In genomic region chr5:1768283-1769000, GRCh38 we compare ENCODE assay signal across 29 cellular contexts.
"Had no signal": no experiment of that assay in that cellular context is flagged by ENCODE, and none has a peak within 500 bp of the region (broad histone marks: within the 10 kb centered on the region; RNA-seq: fewer than 3 reads in every experiment).

No MANE protein-coding gene starts in this region.

- H3K27me3 ChIP-seq: ascending aorta, body of pancreas, Peyer's patch had no signal

- H3K4me3 ChIP-seq: ascending aorta, body of pancreas, Peyer's patch had no signal

- H3K36me3 ChIP-seq: ascending aorta, Peyer's patch had no signal

- H3K9me3 ChIP-seq: ascending aorta, body of pancreas, Peyer's patch had no signal

- H3K27ac ChIP-seq: ascending aorta, body of pancreas, Peyer's patch, RWPE1 had no signal

- H3K9me3 Mint-ChIP-seq: activated CD4-positive, alpha-beta memory T cell treated with anti-CD3 and anti-CD28 coated beads for 36 hours; activated CD4-positive, alpha-beta T cell treated with anti-CD3 and anti-CD28 coated beads, Interleukin-2, amount 10 ng/mL, durations not matched to agents 24 days and 14 days; activated naive CD4-positive, alpha-beta T cell treated with anti-CD3 and anti-CD28 coated beads, Interleukin-2, amount 50 U/mL, for 24 hours; activated T-helper 17 cell treated with anti-CD3 and anti-CD28 coated beads, Interleukin-2, amount 50 U/mL, for 72 hours; central memory CD8-positive, alpha-beta T cell; T-helper 1 cell treated with Interleukin-12 subunit alpha and Interleukin-12 subunit beta and Interleukin-4 antibody, amounts not matched to agents 30 μg/mL and 1 μg/mL, for 36 hours; WTC11 had no signal

- ATAC-seq: activated T-helper 17 cell treated with anti-CD3 and anti-CD28 coated beads, Interleukin-2, amount 50 U/mL, for 72 hours; body of pancreas; WTC11 had no signal

- H3K4me1 ChIP-seq: ascending aorta, body of pancreas, Peyer's patch had no signal

- H3K4me1 Mint-ChIP-seq: activated T-helper 17 cell treated with anti-CD3 and anti-CD28 coated beads, Interleukin-2, amount 50 U/mL, for 72 hours; central memory CD8-positive, alpha-beta T cell had no signal

- DNase-seq: activated CD4-positive, alpha-beta memory T cell treated with anti-CD3 and anti-CD28 coated beads for 36 hours; activated CD4-positive, alpha-beta T cell treated with anti-CD3 and anti-CD28 coated beads, Interleukin-2, amount 10 ng/mL, durations not matched to agents 24 days and 14 days; activated CD4-positive, CD25-positive, alpha-beta regulatory T cell treated with anti-CD3 and anti-CD28 coated beads, Interleukin-2, amount 50 U/mL, for 72 hours; activated CD8-positive, alpha-beta memory T cell treated with anti-CD3 and anti-CD28 coated beads for 24 hours; activated T-cell treated with anti-CD3 and anti-CD28 coated beads for 4 hours; activated T-cell treated with anti-CD3 and anti-CD28 coated beads, Interleukin-2, amount 50 U/mL, for 48 hours; body of pancreas; KG1; NCI-H1048; NCI-H1417; NCI-H2029; NCI-H2107; NCI-H2171 treated with DMSO at 0.1 percent for 48 hours; NCI-H345; NCI-H510A; NCI-H69; NK-92 treated with Interleukin-12 subunit alpha and Interleukin-12 subunit beta, amount 100 ng/mL, for 24 hours; Peyer's patch; SHP77 treated with DMSO at 0.1 percent for 48 hours; T-helper 9 cell had no signal

- FAIRE-seq: bronchial epithelial cell had no signal

- H3K36me3 Mint-ChIP-seq: activated CD4-positive, alpha-beta memory T cell treated with anti-CD3 and anti-CD28 coated beads for 36 hours; activated naive CD4-positive, alpha-beta T cell treated with anti-CD3 and anti-CD28 coated beads, Interleukin-2, amount 50 U/mL, for 24 hours; WTC11 had no signal

- H3K27ac Mint-ChIP-seq: activated CD4-positive, alpha-beta memory T cell treated with anti-CD3 and anti-CD28 coated beads for 36 hours; activated CD4-positive, alpha-beta T cell treated with anti-CD3 and anti-CD28 coated beads, Interleukin-2, amount 10 ng/mL, durations not matched to agents 24 days and 14 days; activated naive CD4-positive, alpha-beta T cell treated with anti-CD3 and anti-CD28 coated beads, Interleukin-2, amount 50 U/mL, for 24 hours; activated T-helper 17 cell treated with anti-CD3 and anti-CD28 coated beads, Interleukin-2, amount 50 U/mL, for 72 hours; IgD-negative memory B cell; T-helper 1 cell treated with Interleukin-12 subunit alpha and Interleukin-12 subunit beta and Interleukin-4 antibody, amounts not matched to agents 30 μg/mL and 1 μg/mL, for 36 hours; WTC11 had no signal

- H3K4me3 Mint-ChIP-seq: activated CD4-positive, alpha-beta memory T cell treated with anti-CD3 and anti-CD28 coated beads for 36 hours; activated CD4-positive, alpha-beta T cell treated with anti-CD3 and anti-CD28 coated beads, Interleukin-2, amount 10 ng/mL, durations not matched to agents 24 days and 14 days; activated naive CD4-positive, alpha-beta T cell treated with anti-CD3 and anti-CD28 coated beads, Interleukin-2, amount 50 U/mL, for 24 hours; activated T-helper 17 cell treated with anti-CD3 and anti-CD28 coated beads, Interleukin-2, amount 50 U/mL, for 72 hours; central memory CD8-positive, alpha-beta T cell; IgD-negative memory B cell; T-helper 1 cell treated with Interleukin-12 subunit alpha and Interleukin-12 subunit beta and Interleukin-4 antibody, amounts not matched to agents 30 μg/mL and 1 μg/mL, for 36 hours; WTC11 had no signal
